1 cellular context compared by ENCODE assay signal in the genomic region with DNA sequence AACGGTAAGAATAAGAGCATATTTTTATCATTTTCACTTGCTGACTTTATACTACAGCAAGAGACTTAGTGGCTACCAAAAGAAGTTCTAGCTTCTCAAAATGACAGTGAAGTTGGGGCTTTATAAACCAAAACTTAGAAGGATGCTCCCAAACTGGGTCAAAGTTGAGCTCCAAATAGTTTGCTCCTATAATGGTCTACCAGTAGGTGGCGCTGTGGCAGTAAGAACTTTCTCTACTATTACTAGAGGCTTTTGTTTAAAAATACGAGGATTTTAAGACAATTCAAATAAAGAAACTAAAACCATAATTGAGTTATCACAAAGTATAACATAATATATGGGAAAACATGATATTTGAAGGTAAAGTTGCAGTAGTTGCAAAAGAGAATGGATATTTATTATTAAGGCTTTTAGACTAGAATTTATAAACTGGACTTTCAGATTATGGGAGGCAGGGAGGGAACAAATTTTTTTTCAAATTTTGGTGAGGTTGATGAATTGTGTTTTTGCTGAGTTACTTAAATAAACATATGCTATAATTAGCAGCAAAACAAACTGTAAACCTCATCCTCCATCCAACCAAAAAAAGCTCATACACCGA.
TF ChIP-seq lines count a peak whose summit lies in the region.

No MANE protein-coding gene starts in this region.

TF ChIP-seq in WTC11, 78 proteins besides CTCF, POLR2A, EP300 and RAD21 (continued from another document):
- TF ChIP-seq, protein P1, sequence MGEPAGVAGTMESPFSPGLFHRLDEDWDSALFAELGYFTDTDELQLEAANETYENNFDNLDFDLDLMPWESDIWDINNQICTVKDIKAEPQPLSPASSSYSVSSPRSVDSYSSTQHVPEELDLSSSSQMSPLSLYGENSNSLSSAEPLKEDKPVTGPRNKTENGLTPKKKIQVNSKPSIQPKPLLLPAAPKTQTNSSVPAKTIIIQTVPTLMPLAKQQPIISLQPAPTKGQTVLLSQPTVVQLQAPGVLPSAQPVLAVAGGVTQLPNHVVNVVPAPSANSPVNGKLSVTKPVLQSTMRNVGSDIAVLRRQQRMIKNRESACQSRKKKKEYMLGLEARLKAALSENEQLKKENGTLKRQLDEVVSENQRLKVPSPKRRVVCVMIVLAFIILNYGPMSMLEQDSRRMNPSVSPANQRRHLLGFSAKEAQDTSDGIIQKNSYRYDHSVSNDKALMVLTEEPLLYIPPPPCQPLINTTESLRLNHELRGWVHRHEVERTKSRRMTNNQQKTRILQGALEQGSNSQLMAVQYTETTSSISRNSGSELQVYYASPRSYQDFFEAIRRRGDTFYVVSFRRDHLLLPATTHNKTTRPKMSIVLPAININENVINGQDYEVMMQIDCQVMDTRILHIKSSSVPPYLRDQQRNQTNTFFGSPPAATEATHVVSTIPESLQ (CRISPR knock-in tag; IDR thresholded peaks at IDR 0.05): no peak
- TF ChIP-seq ZNF671 (CRISPR knock-in tag; IDR thresholded peaks at IDR 0.05) (no peak), JAZF1 (CRISPR knock-in tag; IDR thresholded peaks at IDR 0.05) (no peak), OVOL2 (CRISPR knock-in tag; IDR thresholded peaks at IDR 0.05; ENCODE audit: borderline replicate concordance) (no peak)
- TF ChIP-seq, protein P2, sequence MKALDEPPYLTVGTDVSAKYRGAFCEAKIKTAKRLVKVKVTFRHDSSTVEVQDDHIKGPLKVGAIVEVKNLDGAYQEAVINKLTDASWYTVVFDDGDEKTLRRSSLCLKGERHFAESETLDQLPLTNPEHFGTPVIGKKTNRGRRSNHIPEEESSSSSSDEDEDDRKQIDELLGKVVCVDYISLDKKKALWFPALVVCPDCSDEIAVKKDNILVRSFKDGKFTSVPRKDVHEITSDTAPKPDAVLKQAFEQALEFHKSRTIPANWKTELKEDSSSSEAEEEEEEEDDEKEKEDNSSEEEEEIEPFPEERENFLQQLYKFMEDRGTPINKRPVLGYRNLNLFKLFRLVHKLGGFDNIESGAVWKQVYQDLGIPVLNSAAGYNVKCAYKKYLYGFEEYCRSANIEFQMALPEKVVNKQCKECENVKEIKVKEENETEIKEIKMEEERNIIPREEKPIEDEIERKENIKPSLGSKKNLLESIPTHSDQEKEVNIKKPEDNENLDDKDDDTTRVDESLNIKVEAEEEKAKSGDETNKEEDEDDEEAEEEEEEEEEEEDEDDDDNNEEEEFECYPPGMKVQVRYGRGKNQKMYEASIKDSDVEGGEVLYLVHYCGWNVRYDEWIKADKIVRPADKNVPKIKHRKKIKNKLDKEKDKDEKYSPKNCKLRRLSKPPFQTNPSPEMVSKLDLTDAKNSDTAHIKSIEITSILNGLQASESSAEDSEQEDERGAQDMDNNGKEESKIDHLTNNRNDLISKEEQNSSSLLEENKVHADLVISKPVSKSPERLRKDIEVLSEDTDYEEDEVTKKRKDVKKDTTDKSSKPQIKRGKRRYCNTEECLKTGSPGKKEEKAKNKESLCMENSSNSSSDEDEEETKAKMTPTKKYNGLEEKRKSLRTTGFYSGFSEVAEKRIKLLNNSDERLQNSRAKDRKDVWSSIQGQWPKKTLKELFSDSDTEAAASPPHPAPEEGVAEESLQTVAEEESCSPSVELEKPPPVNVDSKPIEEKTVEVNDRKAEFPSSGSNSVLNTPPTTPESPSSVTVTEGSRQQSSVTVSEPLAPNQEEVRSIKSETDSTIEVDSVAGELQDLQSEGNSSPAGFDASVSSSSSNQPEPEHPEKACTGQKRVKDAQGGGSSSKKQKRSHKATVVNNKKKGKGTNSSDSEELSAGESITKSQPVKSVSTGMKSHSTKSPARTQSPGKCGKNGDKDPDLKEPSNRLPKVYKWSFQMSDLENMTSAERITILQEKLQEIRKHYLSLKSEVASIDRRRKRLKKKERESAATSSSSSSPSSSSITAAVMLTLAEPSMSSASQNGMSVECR (CRISPR knock-in tag; IDR thresholded peaks at IDR 0.05; ENCODE audit: borderline replicate concordance): no peak
- TF ChIP-seq, protein P3, sequence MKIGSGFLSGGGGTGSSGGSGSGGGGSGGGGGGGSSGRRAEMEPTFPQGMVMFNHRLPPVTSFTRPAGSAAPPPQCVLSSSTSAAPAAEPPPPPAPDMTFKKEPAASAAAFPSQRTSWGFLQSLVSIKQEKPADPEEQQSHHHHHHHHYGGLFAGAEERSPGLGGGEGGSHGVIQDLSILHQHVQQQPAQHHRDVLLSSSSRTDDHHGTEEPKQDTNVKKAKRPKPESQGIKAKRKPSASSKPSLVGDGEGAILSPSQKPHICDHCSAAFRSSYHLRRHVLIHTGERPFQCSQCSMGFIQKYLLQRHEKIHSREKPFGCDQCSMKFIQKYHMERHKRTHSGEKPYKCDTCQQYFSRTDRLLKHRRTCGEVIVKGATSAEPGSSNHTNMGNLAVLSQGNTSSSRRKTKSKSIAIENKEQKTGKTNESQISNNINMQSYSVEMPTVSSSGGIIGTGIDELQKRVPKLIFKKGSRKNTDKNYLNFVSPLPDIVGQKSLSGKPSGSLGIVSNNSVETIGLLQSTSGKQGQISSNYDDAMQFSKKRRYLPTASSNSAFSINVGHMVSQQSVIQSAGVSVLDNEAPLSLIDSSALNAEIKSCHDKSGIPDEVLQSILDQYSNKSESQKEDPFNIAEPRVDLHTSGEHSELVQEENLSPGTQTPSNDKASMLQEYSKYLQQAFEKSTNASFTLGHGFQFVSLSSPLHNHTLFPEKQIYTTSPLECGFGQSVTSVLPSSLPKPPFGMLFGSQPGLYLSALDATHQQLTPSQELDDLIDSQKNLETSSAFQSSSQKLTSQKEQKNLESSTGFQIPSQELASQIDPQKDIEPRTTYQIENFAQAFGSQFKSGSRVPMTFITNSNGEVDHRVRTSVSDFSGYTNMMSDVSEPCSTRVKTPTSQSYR (CRISPR knock-in tag; IDR thresholded peaks at IDR 0.05): no peak
